Comparison of ENCODE assay signal across 21 cellular contexts in genomic region chr2:71952572-71953188, GRCh38.
A peak's percentile ranks its signal among the peaks of the same experiment; 100 is the strongest.
DNase-seq lines count a peak whose midpoint lies in the region; ATAC-seq and TF ChIP-seq lines count a peak whose summit lies in the region.
"Had no signal": no experiment of that assay in that cellular context is flagged by ENCODE, and none has a peak within 500 bp of the region (broad histone marks: within the 10 kb centered on the region; RNA-seq: fewer than 3 reads in every experiment).

No MANE protein-coding gene starts in this region.

- ATAC-seq in activated T-cell treated with anti-CD3 and anti-CD28 coated beads, Interleukin-2, amount 50 U/mL, for 72 hours (replicated peaks in 1 of 2): no peak
- ATAC-seq: heart left ventricle; natural killer cell; Right ventricle myocardium inferior; stimulated activated effector memory CD8-positive, alpha-beta T cell treated with anti-CD3 and anti-CD28 coated beads, Interleukin-12 subunit alpha, Interleukin-12 subunit beta, amount 100 ng/mL, for 72 hours had no signal

- no peak overlapping the region for H4K91ac ChIP-seq in H9 (ENCODE audit: insufficient read length, low read depth, low read length)

- no peaks in the 10 kb centered on the region for H3K23me2 ChIP-seq in H9 (ENCODE audit: insufficient read length, low read depth, low read length, poor library complexity, severe bottlenecking)

- no peak overlapping the region for H3K4me2 ChIP-seq in parathyroid adenoma (ENCODE audit: low read length)
- H3K4me2 ChIP-seq in H9 (ENCODE audit: insufficient read depth, insufficient read length, low read length): no peak overlapping the region

- H3K27me3 ChIP-seq in parathyroid adenoma (ENCODE audit: control insufficient read depth, insufficient read depth, low read length): no peaks in the 10 kb centered on the region
- no peaks in the 10 kb centered on the region for H3K27me3 ChIP-seq in H9 (ENCODE audit: insufficient read depth, low read length)
- H3K27me3 ChIP-seq: cardiac muscle cell, heart left ventricle, tibial artery had no signal

- H2AFZ ChIP-seq in parathyroid adenoma: peak overlapping the region; percentile 61
- H2AFZ ChIP-seq in H9 (ENCODE audit: low read length): no peak overlapping the region

- TF ChIP-seq CTCF in epithelial cell of esophagus (IDR thresholded peaks at IDR 0.05; ENCODE audit: insufficient read depth, low read depth, low read length, missing control alignments) (no peak), parathyroid adenoma (IDR thresholded peaks at IDR 0.05) (no peak), H9 (conservative IDR thresholded peaks at IDR 0.05) (no peak)

- peaks cover 10% of the 10 kb centered on the region for H3K9me3 Mint-ChIP-seq in activated naive CD4-positive, alpha-beta T cell treated with anti-CD3 and anti-CD28 coated beads, Interleukin-2, amount 10 ng/mL, durations not matched to agents 7 days and 5 days
- H3K9me3 Mint-ChIP-seq in activated T-cell treated with anti-CD3 and anti-CD28 coated beads, Interleukin-2, amount 50 U/mL, for 72 hours: peaks cover 5 to 8% of the 10 kb centered on the region in 2 donors
- H3K9me3 Mint-ChIP-seq in H9: peaks cover 16 to 22% of the 10 kb centered on the region in 2 experiments

- H3K4ac ChIP-seq in H9 (ENCODE audit: low read depth, low read length): no peak overlapping the region

- H3K79me2 ChIP-seq in parathyroid adenoma (no peaks in the 10 kb centered on the region), H9 (ENCODE audit: insufficient read depth, low read length) (no peaks in the 10 kb centered on the region)

- no peaks in the 10 kb centered on the region for H4K20me1 ChIP-seq in H9 (ENCODE audit: control insufficient read depth, insufficient read depth, insufficient read length)

- no peak overlapping the region for H4K5ac ChIP-seq in H9 (ENCODE audit: insufficient read length, low read depth, low read length)

- H4K8ac ChIP-seq in H9 (replicated peaks; ENCODE audit: insufficient read length, low read depth, low read length): no peak overlapping the region

- H3K4me1 Mint-ChIP-seq in activated naive CD4-positive, alpha-beta T cell treated with anti-CD3 and anti-CD28 coated beads, Interleukin-2, amount 10 ng/mL, durations not matched to agents 7 days and 5 days: no peaks in the 10 kb centered on the region
- no peaks in the 10 kb centered on the region for H3K4me1 Mint-ChIP-seq in activated T-cell treated with anti-CD3 and anti-CD28 coated beads, Interleukin-2, amount 50 U/mL, for 72 hours (ENCODE audit: low read depth)
- peaks cover 2 to 8% of the 10 kb centered on the region in 2 experiments; a peak in 3 of 4 replicates for H3K4me1 Mint-ChIP-seq in H9
- H3K4me1 Mint-ChIP-seq: activated naive CD8-positive, alpha-beta T cell treated with anti-CD3 and anti-CD28 coated beads, Interleukin-2, amount 10 ng/mL, durations not matched to agents 7 days and 5 days; natural killer cell; stimulated activated effector memory CD8-positive, alpha-beta T cell treated with anti-CD3 and anti-CD28 coated beads, Interleukin-12 subunit alpha, Interleukin-12 subunit beta, amount 100 ng/mL, for 72 hours had no signal

- no peak overlapping the region for H3K27ac ChIP-seq in parathyroid adenoma
- no peak overlapping the region for H3K27ac ChIP-seq in H9 (ENCODE audit: insufficient read length, low read depth, low read length)
- H3K27ac ChIP-seq: cardiac muscle cell, heart left ventricle, HL-60, tibial artery had no signal

- H2BK120ac ChIP-seq in H9 (ENCODE audit: low read depth, low read length, poor library complexity, severe bottlenecking): no peak overlapping the region

- no peaks in the 10 kb centered on the region for H3K79me1 ChIP-seq in H9 (ENCODE audit: insufficient read depth, low read depth, low read length, poor library complexity, severe bottlenecking)

- no peak overlapping the region for H3K23ac ChIP-seq in H9 (ENCODE audit: insufficient read length, low read depth, low read length)

- H3K36me3 Mint-ChIP-seq in activated naive CD4-positive, alpha-beta T cell treated with anti-CD3 and anti-CD28 coated beads, Interleukin-2, amount 10 ng/mL, durations not matched to agents 7 days and 5 days: no peaks in the 10 kb centered on the region
- H3K36me3 Mint-ChIP-seq in activated T-cell treated with anti-CD3 and anti-CD28 coated beads, Interleukin-2, amount 50 U/mL, for 72 hours (ENCODE audit: insufficient read depth in 2 of 2): peaks cover 0 to 4% of the 10 kb centered on the region in 2 donors
- peaks cover 0 to 14% (median 7%) of the 10 kb centered on the region in 3 experiments; a peak in 5 of 7 replicates for H3K36me3 Mint-ChIP-seq in H9 (ENCODE audit: insufficient read depth in 1 of 3, low read depth in 3 of 3)
- H3K36me3 Mint-ChIP-seq: activated naive CD8-positive, alpha-beta T cell treated with anti-CD3 and anti-CD28 coated beads, Interleukin-2, amount 10 ng/mL, durations not matched to agents 7 days and 5 days; natural killer cell; stimulated activated effector memory CD8-positive, alpha-beta T cell treated with anti-CD3 and anti-CD28 coated beads, Interleukin-12 subunit alpha, Interleukin-12 subunit beta, amount 100 ng/mL, for 72 hours had no signal

- H3K14ac ChIP-seq in H9 (ENCODE audit: insufficient read depth, low read length): no peak overlapping the region

- H3K9ac ChIP-seq in parathyroid adenoma (no peak overlapping the region), H9 (ENCODE audit: extremely low read depth, insufficient read length, low read length) (no peak overlapping the region)

- H3K9me3 ChIP-seq in parathyroid adenoma (ENCODE audit: control insufficient read depth, low read length) (no peaks in the 10 kb centered on the region), H9 (ENCODE audit: control insufficient read depth, low read depth, low read length) (no peaks in the 10 kb centered on the region)

- H3K27ac Mint-ChIP-seq in activated naive CD4-positive, alpha-beta T cell treated with anti-CD3 and anti-CD28 coated beads, Interleukin-2, amount 10 ng/mL, durations not matched to agents 7 days and 5 days: no peak overlapping the region
- H3K27ac Mint-ChIP-seq in activated T-cell treated with anti-CD3 and anti-CD28 coated beads, Interleukin-2, amount 50 U/mL, for 72 hours: no peak overlapping the region
- no peak overlapping the region for H3K27ac Mint-ChIP-seq in H9
- H3K27ac Mint-ChIP-seq: activated naive CD8-positive, alpha-beta T cell treated with anti-CD3 and anti-CD28 coated beads, Interleukin-2, amount 10 ng/mL, durations not matched to agents 7 days and 5 days; activated T-cell treated with anti-CD3 and anti-CD28 coated beads, Interleukin-2, amount 50 U/mL, for 24 hours; CD4-positive, alpha-beta T cell; natural killer cell; stimulated activated effector memory CD8-positive, alpha-beta T cell treated with anti-CD3 and anti-CD28 coated beads, Interleukin-12 subunit alpha, Interleukin-12 subunit beta, amount 100 ng/mL, for 72 hours had no signal

- DNase-seq in AG08395 (ENCODE audit: low spot score) (peak; percentile 2), M059J (ENCODE audit: low read depth) (peak; percentile 85), epithelial cell of esophagus (ENCODE audit: low read depth) (peak; percentile 88), iPS-NIHi11 (ENCODE audit: low spot score) (no peak), H9 (no peak)
- no peak for DNase-seq in activated naive CD4-positive, alpha-beta T cell treated with anti-CD3 and anti-CD28 coated beads, Interleukin-2, amount 10 ng/mL, durations not matched to agents 7 days and 5 days
- no peak for DNase-seq in activated T-cell treated with anti-CD3 and anti-CD28 coated beads, Interleukin-2, amount 50 U/mL, for 72 hours
- DNase-seq: activated CD4-positive, alpha-beta T cell treated with anti-CD3 and anti-CD28 coated beads, Interleukin-2, amount 50 U/mL, for 4 hours; activated naive CD8-positive, alpha-beta T cell treated with anti-CD3 and anti-CD28 coated beads, Interleukin-2, amount 10 ng/mL, durations not matched to agents 7 days and 5 days; activated T-cell treated with anti-CD3 and anti-CD28 coated beads, Interleukin-2, amount 50 U/mL, for 24 hours; CD4-positive, alpha-beta T cell; heart left ventricle; natural killer cell; NCI-H187 treated with DMSO at 0.1 percent for 48 hours; NCI-H446 treated with DMSO at 0.1 percent for 48 hours; tibial artery had no signal

- CTCF ChIA-PET in activated naive CD4-positive, alpha-beta T cell treated with anti-CD3 and anti-CD28 coated beads, Interleukin-2, amount 10 ng/mL, durations not matched to agents 7 days and 5 days (lab: Charles Lee): interaction anchor here (1.0 kb wide), 1 partner anchor 29 kb away, joined by 6 read pairs; no protein-coding TSS in a partner anchor

- WGBS in H9 (ENCODE audit: extremely low coverage, insufficient read length, low lambda C conversion rate): no CpG with 5 or more reads among the region's 6 CpGs

- H3K4me3 Mint-ChIP-seq in activated naive CD4-positive, alpha-beta T cell treated with anti-CD3 and anti-CD28 coated beads, Interleukin-2, amount 10 ng/mL, durations not matched to agents 7 days and 5 days: no peak overlapping the region
- H3K4me3 Mint-ChIP-seq in activated T-cell treated with anti-CD3 and anti-CD28 coated beads, Interleukin-2, amount 50 U/mL, for 72 hours: no peak overlapping the region
- no peak overlapping the region for H3K4me3 Mint-ChIP-seq in H9
- H3K4me3 Mint-ChIP-seq: activated naive CD8-positive, alpha-beta T cell treated with anti-CD3 and anti-CD28 coated beads, Interleukin-2, amount 10 ng/mL, durations not matched to agents 7 days and 5 days; activated T-cell treated with anti-CD3 and anti-CD28 coated beads, Interleukin-2, amount 50 U/mL, for 24 hours; CD4-positive, alpha-beta T cell; natural killer cell; stimulated activated effector memory CD8-positive, alpha-beta T cell treated with anti-CD3 and anti-CD28 coated beads, Interleukin-12 subunit alpha, Interleukin-12 subunit beta, amount 100 ng/mL, for 72 hours had no signal

- no peak overlapping the region for H3K4me3 ChIP-seq in epithelial cell of esophagus (ENCODE audit: low read length)
- H3K4me3 ChIP-seq in parathyroid adenoma (ENCODE audit: low read depth, low read length): no peak overlapping the region
- H3K4me3 ChIP-seq: cardiac muscle cell, heart left ventricle, tibial artery had no signal

- peaks cover 9% of the 10 kb centered on the region for H3K4me1 ChIP-seq in parathyroid adenoma
- H3K4me1 ChIP-seq in H9 (ENCODE audit: insufficient read depth, low read length): no peaks in the 10 kb centered on the region
- H3K4me1 ChIP-seq: tibial artery had no signal

- no peak overlapping the region for H2BK20ac ChIP-seq in H9 (ENCODE audit: low read depth, low read length, poor library complexity, severe bottlenecking)

- no peak overlapping the region for H3K18ac ChIP-seq in H9 (ENCODE audit: insufficient read length, low read depth, low read length)

- no peak overlapping the region for H3T11ph ChIP-seq in H9 (ENCODE audit: low read length)

- H2BK12ac ChIP-seq in H9 (ENCODE audit: insufficient read length, low read depth, low read length): no peak overlapping the region

- no peaks in the 10 kb centered on the region for H3K27me3 Mint-ChIP-seq in activated naive CD4-positive, alpha-beta T cell treated with anti-CD3 and anti-CD28 coated beads, Interleukin-2, amount 10 ng/mL, durations not matched to agents 7 days and 5 days
- peaks cover 12% of the 10 kb centered on the region for H3K27me3 Mint-ChIP-seq in activated T-cell treated with anti-CD3 and anti-CD28 coated beads, Interleukin-2, amount 50 U/mL, for 72 hours (ENCODE audit: low read depth)
- peaks cover 2% of the 10 kb centered on the region; the same call in 1 of the 2 replicates for H3K27me3 Mint-ChIP-seq in H9 (ENCODE audit: low read depth)
- H3K27me3 Mint-ChIP-seq: activated naive CD8-positive, alpha-beta T cell treated with anti-CD3 and anti-CD28 coated beads, Interleukin-2, amount 10 ng/mL, durations not matched to agents 7 days and 5 days; CD4-positive, alpha-beta T cell had no signal

- no peak overlapping the region for H3K56ac ChIP-seq in H9 (ENCODE audit: insufficient read length, low read depth, low read length)

- no peak overlapping the region for H2AK5ac ChIP-seq in H9 (ENCODE audit: insufficient read length, low read length)

- H2BK5ac ChIP-seq in H9 (ENCODE audit: insufficient read length, low read length): no peak overlapping the region

- no peaks in the 10 kb centered on the region for H3K36me3 ChIP-seq in parathyroid adenoma (ENCODE audit: control insufficient read depth, insufficient read depth, low read length)
- H3K36me3 ChIP-seq: cardiac muscle cell, heart left ventricle, tibial artery had no signal

- H2BK15ac ChIP-seq in H9 (ENCODE audit: low read depth, low read length): no peak overlapping the region

Comparison
In these comparisons a context has a peak if more than half of its experiments do, and no peak if none do; other contexts are left out.
1. DNase-seq: peak in AG08395 (single experiment), M059J (single experiment) and epithelial cell of esophagus (single experiment); none in activated naive CD4-positive, alpha-beta T cell treated with anti-CD3 and anti-CD28 coated beads, Interleukin-2, amount 10 ng/mL, durations not matched to agents 7 days and 5 days (single experiment), iPS-NIHi11 (single experiment), activated T-cell treated with anti-CD3 and anti-CD28 coated beads, Interleukin-2, amount 50 U/mL, for 72 hours (0 of 2) and H9 (single experiment).